ENCODE assay signal across 16 cellular contexts in genomic region chr2:35114765-35115164, GRCh38.
DNase-seq lines count a peak whose midpoint lies in the region; TF ChIP-seq lines count a peak whose summit lies in the region.
"Had no signal": no experiment of that assay in that cellular context is flagged by ENCODE, and none has a peak within 500 bp of the region (broad histone marks: within the 10 kb centered on the region; RNA-seq: fewer than 3 reads in every experiment).

No MANE protein-coding gene starts in this region.

- WGBS in thyroid gland, 2 donors: 54% methylated on average over 2 of the region's 2 CpGs

- H3K4me3 ChIP-seq in LNCaP clone FGC (ENCODE audit: low read depth, low read length): no peak overlapping the region
- no peak overlapping the region for H3K4me3 ChIP-seq in thyroid gland (replicated peaks in 1 of 3)
- H3K4me3 ChIP-seq: colonic mucosa, spleen, tibial artery had no signal

- H3K36me3 ChIP-seq in thyroid gland: no peaks in the 10 kb centered on the region
- H3K36me3 ChIP-seq: colonic mucosa, spleen, tibial artery had no signal

- TF ChIP-seq CTCF in GM13977 (IDR thresholded peaks at IDR 0.05; ENCODE audit: extremely low read depth, insufficient read depth, missing control alignments) (peak; percentile 7), LNCaP clone FGC (IDR thresholded peaks at IDR 0.05; ENCODE audit: control insufficient read depth, extremely low read depth, insufficient read depth) (peak; percentile 51), thyroid gland (IDR thresholded peaks at IDR 0.05) (no peak)

- no peak for TF ChIP-seq POLR2A in thyroid gland (IDR thresholded peaks at IDR 0.05)

- intact Hi-C loops in thyroid gland (cut with DNase I): no loop called here

- H3K9me3 ChIP-seq in thyroid gland: no peaks in the 10 kb centered on the region
- H3K9me3 ChIP-seq: colonic mucosa had no signal

- in situ Hi-C loops in GM13977 (cut with MboI; ENCODE audit: low pct_unique_long_range_greater_than_20kb, low sequenced_read_pairs, unreplicated experiment): no loop called here

- no peak for DNase-seq in GM13977 (ENCODE audit: low spot score)
- DNase-seq in LNCaP clone FGC (ENCODE audit: low read depth): no peak
- DNase-seq in astrocyte of the hippocampus (ENCODE audit: low read depth, low spot score): peak; percentile 6
- peak; percentile 30 for DNase-seq in left kidney (ENCODE audit: low read depth, low spot score)
- DNase-seq in middle frontal gyrus (ENCODE audit: extremely low spot score, low spot score): no peak
- DNase-seq in NCI-H187 (lab: John Stamatoyannopoulos, UW): no peak
- no peak for DNase-seq in thyroid gland
- no peak for DNase-seq in NCI-H2107 (lab: John Stamatoyannopoulos, UW)
- DNase-seq: activated CD8-positive, alpha-beta memory T cell treated with anti-CD3 and anti-CD28 coated beads, Interleukin-2, amount 50 U/mL, for 4 hours; colonic mucosa; COR-L47; GOT3; left colon; NCI-H2081 treated with DMSO at 0.1 percent for 48 hours; spleen; tibial artery had no signal

- no peaks in the 10 kb centered on the region for H3K4me1 ChIP-seq in thyroid gland
- H3K4me1 ChIP-seq: colonic mucosa, spleen, tibial artery had no signal

- H3K27me3 ChIP-seq in thyroid gland: no peaks in the 10 kb centered on the region
- H3K27me3 ChIP-seq: colonic mucosa, spleen, tibial artery had no signal

- H3K27ac ChIP-seq in thyroid gland: no peak overlapping the region
- H3K27ac ChIP-seq: colonic mucosa, spleen, tibial artery had no signal

Comparison
In these comparisons a context has a peak if more than half of its experiments do, and no peak if none do; other contexts are left out.
1. DNase-seq: peak in astrocyte of the hippocampus (single experiment) and left kidney (single experiment); none in GM13977 (single experiment), LNCaP clone FGC (single experiment), middle frontal gyrus (single experiment), NCI-H187 (0 of 2), thyroid gland (0 of 2) and NCI-H2107 (single experiment).
2. CTCF ChIP-seq: peak in GM13977 (single experiment) and LNCaP clone FGC (single experiment); none in thyroid gland (0 of 6).